In the genomic region with DNA sequence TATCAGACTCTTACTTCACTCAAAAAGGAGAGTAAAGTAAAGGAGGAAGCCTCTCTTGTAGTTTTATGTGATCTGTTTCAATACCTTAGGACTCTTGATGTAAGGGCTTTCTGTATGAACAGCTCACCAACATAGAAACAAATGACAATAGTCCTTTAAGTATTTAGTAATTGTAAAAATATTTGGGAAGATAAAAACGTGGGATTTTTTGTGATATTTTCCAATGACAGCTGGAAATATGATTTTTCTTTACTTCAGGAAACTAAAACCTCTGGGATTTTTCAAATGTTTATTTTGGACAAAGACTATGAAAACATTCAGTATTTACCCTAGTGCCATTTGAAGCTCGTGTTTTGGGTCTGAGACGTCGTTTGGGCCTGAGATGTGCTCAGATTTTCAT, we compare ENCODE assay signal across 1 cellular context.
TF ChIP-seq lines count a peak whose summit lies in the region.

No MANE protein-coding gene starts in this region.

TF ChIP-seq in GM23338, 12 proteins besides CTCF, POLR2A, EP300 and RAD21 (continued from another document):
- TF ChIP-seq, protein P1, sequence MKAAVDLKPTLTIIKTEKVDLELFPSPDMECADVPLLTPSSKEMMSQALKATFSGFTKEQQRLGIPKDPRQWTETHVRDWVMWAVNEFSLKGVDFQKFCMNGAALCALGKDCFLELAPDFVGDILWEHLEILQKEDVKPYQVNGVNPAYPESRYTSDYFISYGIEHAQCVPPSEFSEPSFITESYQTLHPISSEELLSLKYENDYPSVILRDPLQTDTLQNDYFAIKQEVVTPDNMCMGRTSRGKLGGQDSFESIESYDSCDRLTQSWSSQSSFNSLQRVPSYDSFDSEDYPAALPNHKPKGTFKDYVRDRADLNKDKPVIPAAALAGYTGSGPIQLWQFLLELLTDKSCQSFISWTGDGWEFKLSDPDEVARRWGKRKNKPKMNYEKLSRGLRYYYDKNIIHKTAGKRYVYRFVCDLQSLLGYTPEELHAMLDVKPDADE (IDR thresholded peaks at IDR 0.05), result no peak
- no peak for TF ChIP-seq POLR2AphosphoS5 (IDR thresholded peaks at IDR 0.05; ENCODE audit: low read depth)
- no peak for TF ChIP-seq ZNF331 (CRISPR knock-in tag; IDR thresholded peaks at IDR 0.05; ENCODE audit: low read depth)
- no peak for TF ChIP-seq STAT1 (IDR thresholded peaks at IDR 0.05; ENCODE audit: unreplicated experiment)
TF ChIP-seq in GM23338: peak in this region for 0.
